ENCODE assay signal across 15 cellular contexts in the genomic region with DNA sequence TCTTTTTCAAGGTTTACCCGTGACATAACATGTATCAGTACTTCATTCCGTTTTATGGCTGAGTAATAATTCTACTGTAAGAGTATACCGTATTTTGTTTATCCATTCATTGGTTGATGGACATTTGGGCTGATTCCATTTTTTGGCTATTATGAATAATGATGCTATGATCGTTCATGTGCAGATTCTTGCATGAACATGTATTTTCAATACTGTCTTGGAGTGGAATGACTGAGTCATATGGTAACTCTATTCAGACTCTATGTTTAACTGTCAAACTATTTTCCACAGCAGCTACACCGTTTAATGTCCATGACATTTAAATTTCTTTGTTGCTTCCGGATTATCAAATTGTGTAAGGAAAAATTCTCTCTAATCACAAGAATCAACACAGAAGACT. TPM values are rescaled to one million over a fixed set of nuclear protein-coding genes. Genes with fewer than 3 reads are reported as not detected.
"Had no signal": no experiment of that assay in that cellular context is flagged by ENCODE, and none has a peak within 500 bp of the region (broad histone marks: within the 10 kb centered on the region; RNA-seq: fewer than 3 reads in every experiment).

No MANE protein-coding gene starts in this region.

- H3K27me3 Mint-ChIP-seq: brain, naive B cell had no signal

- ATAC-seq: left cardiac atrium, lower lobe of right lung, right cardiac atrium had no signal

- H3K9me3 ChIP-seq: lower lobe of right lung had no signal

- H3K27ac Mint-ChIP-seq: brain had no signal

- H3K4me1 Mint-ChIP-seq: brain, naive B cell had no signal

- H3K4me3 Mint-ChIP-seq: brain, naive B cell had no signal

- H3K9me3 Mint-ChIP-seq: brain, naive B cell had no signal

- H3K4me2 ChIP-seq: smooth muscle cell had no signal

- H3K4me3 ChIP-seq: lower lobe of right lung, SK-N-MC, smooth muscle cell had no signal

- DNase-seq: activated gamma-delta T cell, amygdala, dermis blood vessel endothelial cell, glutamatergic neuron, left cardiac atrium, lower lobe of right lung, naive B cell, right cardiac atrium, substantia nigra, trophoblast cell had no signal

- H3K27ac ChIP-seq: lower lobe of right lung, SK-N-MC had no signal

RNA-seq across cellular contexts. Expression of gene PLA2G10, which starts 43.5 kb away (rescaled TPM):
- total RNA-seq: cerebellum; dermis blood vessel endothelial cell; left cardiac atrium; right cardiac atrium; smooth muscle cell; T-helper 1 cell treated with Interleukin-12 subunit alpha and Interleukin-12 subunit beta and Interleukin-4 antibody, amounts not matched to agents 30 ng/mL and 1 ng/mL, for 36 hours had no signal
- polyA plus RNA-seq: right cardiac atrium, smooth muscle cell had no signal
